ENCODE assay signal across 23 cellular contexts in genomic region chr12:97701901-97702300, GRCh38.
"Had no signal": no experiment of that assay in that cellular context is flagged by ENCODE, and none has a peak within 500 bp of the region (broad histone marks: within the 10 kb centered on the region; RNA-seq: fewer than 3 reads in every experiment).

No MANE protein-coding gene starts in this region.

- H3K9me3 ChIP-seq: gastroesophageal sphincter, right lobe of liver, suprapubic skin, transverse colon had no signal

- H3K4me3 ChIP-seq: dorsolateral prefrontal cortex, gastroesophageal sphincter, heart left ventricle, hepatocyte, left lung, mucosa of descending colon, right lobe of liver, suprapubic skin, transverse colon had no signal

- H3K4me1 ChIP-seq: gastroesophageal sphincter, heart left ventricle, left lung, parathyroid adenoma, right lobe of liver, suprapubic skin, transverse colon had no signal

- ATAC-seq: esophagus mucosa; gastroesophageal sphincter; heart left ventricle; left cardiac atrium; left lung; mucosa of descending colon; natural killer cell treated with Interleukin-12 subunit alpha and Interleukin-12 subunit beta and Interleukin-15 and Interleukin-18, amount 100 ng/mL, for 72 hours; right lobe of liver; stimulated activated naive B cell treated with anti-CD40 and anti-IgM and Interleukin-4, amounts not matched to agents 10 μg/mL and 1 μg/mL and 100 μg/mL, for 72 hours had no signal

- H3K27ac ChIP-seq: dorsolateral prefrontal cortex, epithelial cell of prostate, gastroesophageal sphincter, heart left ventricle, hepatocyte, left lung, parathyroid adenoma, right lobe of liver, suprapubic skin, transverse colon had no signal

- H3K27me3 ChIP-seq: gastroesophageal sphincter, heart left ventricle, hepatocyte, left lung, right lobe of liver, suprapubic skin, transverse colon had no signal

- H3K79me2 ChIP-seq: hepatocyte, parathyroid adenoma had no signal

- H3K4me2 ChIP-seq: hepatocyte had no signal

- H3K36me3 ChIP-seq: gastroesophageal sphincter, heart left ventricle, left lung, right lobe of liver, suprapubic skin, transverse colon had no signal

- DNase-seq: dorsolateral prefrontal cortex; effector CD8-positive, alpha-beta T cell; endodermal cell; foreskin fibroblast; heart left ventricle; left cardiac atrium; left lung; mesenchymal stem cell; mucosa of descending colon; naive B cell; right lobe of liver; small intestine; stimulated activated CD4-positive, alpha-beta T cell treated with anti-CD3 and anti-CD28 coated beads, Interleukin-15, amount 100 ng/mL, for 24 hours; stimulated activated CD4-positive, alpha-beta T cell treated with anti-CD3 and anti-CD28 coated beads, Interleukin-2, amount 100 ng/mL, for 48 hours; stimulated activated naive B cell treated with anti-CD40 and anti-IgM and Interleukin-4, amounts not matched to agents 10 μg/mL and 1 μg/mL and 100 μg/mL, for 72 hours; transverse colon had no signal

- H2AFZ ChIP-seq: hepatocyte, parathyroid adenoma had no signal
